15 cellular contexts compared by ENCODE assay signal in genomic region chr5:97764700-97765099, GRCh38.
DNase-seq lines count a peak whose midpoint lies in the region; ATAC-seq and TF ChIP-seq lines count a peak whose summit lies in the region.
"Had no signal": no experiment of that assay in that cellular context is flagged by ENCODE, and none has a peak within 500 bp of the region (broad histone marks: within the 10 kb centered on the region; RNA-seq: fewer than 3 reads in every experiment).

No MANE protein-coding gene starts in this region.

- no peak overlapping the region for H3K4me3 ChIP-seq in suprapubic skin
- H3K4me3 ChIP-seq: BLaER1 treated with 17β-estradiol and CSF1 and Interleukin-3, amounts not matched to agents 10 nM and 100 nM; uterus had no signal

- peak; percentile 51 for DNase-seq in AG08396 (ENCODE audit: low spot score)
- DNase-seq in HPDE6-E6E7 (ENCODE audit: extremely low spot score) = peak; percentile 70
- DNase-seq in T1000 (lab: John Stamatoyannopoulos, UW) = peak; percentile 19
- DNase-seq in fibroblast of the conjunctiva (ENCODE audit: low read depth) = peak; percentile 49
- DNase-seq in activated naive CD8-positive, alpha-beta T cell treated with anti-CD3 and anti-CD28 coated beads for 36 hours = no peak
- no peak for DNase-seq in suprapubic skin (ENCODE audit: low spot score in 2 of 2)
- no peak for DNase-seq in germinal center (ENCODE audit: low spot score)
- DNase-seq in natural killer cell = no peak
- DNase-seq: caudate nucleus, GOT3, NCI-H2227 treated with DMSO at 0.1 percent for 48 hours, uterus had no signal

- no peak for ATAC-seq in natural killer cell

- TF ChIP-seq EP300 in suprapubic skin (IDR thresholded peaks at IDR 0.05) = no peak

- H3K9me3 Mint-ChIP-seq in activated naive CD8-positive, alpha-beta T cell treated with anti-CD3 and anti-CD28 coated beads for 36 hours = peaks cover 3% of the 10 kb centered on the region
- peaks cover 2 to 5% of the 10 kb centered on the region in 2 donors for H3K9me3 Mint-ChIP-seq in natural killer cell
- H3K9me3 Mint-ChIP-seq: T-helper 2 cell treated with Interferon-gamma antibody and Interleukin-4, amounts not matched to agents 5 μg/mL and 100 μg/mL, for 36 hours had no signal

- no peaks in the 10 kb centered on the region for H3K9me3 ChIP-seq in suprapubic skin
- H3K9me3 ChIP-seq: BLaER1 treated with 17β-estradiol and CSF1 and Interleukin-3, amounts not matched to agents 10 nM and 100 nM; uterus had no signal

- 100% methylated on average over 3 of the region's 3 CpGs for WGBS in suprapubic skin

- no peaks in the 10 kb centered on the region for H3K27me3 ChIP-seq in suprapubic skin
- H3K27me3 ChIP-seq: BLaER1 treated with 17β-estradiol and CSF1 and Interleukin-3, amounts not matched to agents 10 nM and 100 nM; uterus had no signal

- TF ChIP-seq POLR2A in suprapubic skin (IDR thresholded peaks at IDR 0.05) = no peak

- H3K27me3 Mint-ChIP-seq in activated naive CD8-positive, alpha-beta T cell treated with anti-CD3 and anti-CD28 coated beads for 36 hours = no peaks in the 10 kb centered on the region
- H3K27me3 Mint-ChIP-seq in natural killer cell (ENCODE audit: low read depth in 2 of 2) = no peaks in the 10 kb centered on the region

- intact Hi-C loops in natural killer cell (cut with micrococcal nuclease) = no loop called here

- no peak overlapping the region for H3K27ac ChIP-seq in suprapubic skin
- H3K27ac ChIP-seq: BLaER1 treated with 17β-estradiol and CSF1 and Interleukin-3, amounts not matched to agents 10 nM and 100 nM; parathyroid adenoma; uterus had no signal

- no peaks in the 10 kb centered on the region for H3K4me1 Mint-ChIP-seq in activated naive CD8-positive, alpha-beta T cell treated with anti-CD3 and anti-CD28 coated beads for 36 hours
- no peaks in the 10 kb centered on the region for H3K4me1 Mint-ChIP-seq in natural killer cell

- no peak overlapping the region for H3K4me3 Mint-ChIP-seq in activated naive CD8-positive, alpha-beta T cell treated with anti-CD3 and anti-CD28 coated beads for 36 hours
- no peak overlapping the region for H3K4me3 Mint-ChIP-seq in natural killer cell
- H3K4me3 Mint-ChIP-seq: T-helper 2 cell treated with Interferon-gamma antibody and Interleukin-4, amounts not matched to agents 5 μg/mL and 100 μg/mL, for 36 hours had no signal

- no peak overlapping the region for H3K27ac Mint-ChIP-seq in activated naive CD8-positive, alpha-beta T cell treated with anti-CD3 and anti-CD28 coated beads for 36 hours
- no peak overlapping the region for H3K27ac Mint-ChIP-seq in natural killer cell
- H3K27ac Mint-ChIP-seq: T-helper 2 cell treated with Interferon-gamma antibody and Interleukin-4, amounts not matched to agents 5 μg/mL and 100 μg/mL, for 36 hours had no signal

- H3K4me1 ChIP-seq in suprapubic skin = no peaks in the 10 kb centered on the region
- H3K4me1 ChIP-seq: BLaER1 treated with 17β-estradiol and CSF1 and Interleukin-3, amounts not matched to agents 10 nM and 100 nM; parathyroid adenoma; uterus had no signal

- no peaks in the 10 kb centered on the region for H3K36me3 Mint-ChIP-seq in activated naive CD8-positive, alpha-beta T cell treated with anti-CD3 and anti-CD28 coated beads for 36 hours
- H3K36me3 Mint-ChIP-seq in natural killer cell = peaks cover 4% of the 10 kb centered on the region

- TF ChIP-seq CTCF in suprapubic skin (IDR thresholded peaks at IDR 0.05) (no peak), natural killer cell (IDR thresholded peaks at IDR 0.05) (no peak)

- no peaks in the 10 kb centered on the region for H3K36me3 ChIP-seq in suprapubic skin
- H3K36me3 ChIP-seq: BLaER1 treated with 17β-estradiol and CSF1 and Interleukin-3, amounts not matched to agents 10 nM and 100 nM; uterus had no signal

Comparison
In these comparisons a context has a peak if more than half of its experiments do, and no peak if none do; other contexts are left out.
1. DNase-seq: peak in AG08396 (single experiment), HPDE6-E6E7 (single experiment), T1000 (single experiment) and fibroblast of the conjunctiva (single experiment); none in activated naive CD8-positive, alpha-beta T cell treated with anti-CD3 and anti-CD28 coated beads for 36 hours (single experiment), suprapubic skin (0 of 2), germinal center (single experiment) and natural killer cell (single experiment).